ENCODE assay signal across 8 cellular contexts in the genomic region with DNA sequence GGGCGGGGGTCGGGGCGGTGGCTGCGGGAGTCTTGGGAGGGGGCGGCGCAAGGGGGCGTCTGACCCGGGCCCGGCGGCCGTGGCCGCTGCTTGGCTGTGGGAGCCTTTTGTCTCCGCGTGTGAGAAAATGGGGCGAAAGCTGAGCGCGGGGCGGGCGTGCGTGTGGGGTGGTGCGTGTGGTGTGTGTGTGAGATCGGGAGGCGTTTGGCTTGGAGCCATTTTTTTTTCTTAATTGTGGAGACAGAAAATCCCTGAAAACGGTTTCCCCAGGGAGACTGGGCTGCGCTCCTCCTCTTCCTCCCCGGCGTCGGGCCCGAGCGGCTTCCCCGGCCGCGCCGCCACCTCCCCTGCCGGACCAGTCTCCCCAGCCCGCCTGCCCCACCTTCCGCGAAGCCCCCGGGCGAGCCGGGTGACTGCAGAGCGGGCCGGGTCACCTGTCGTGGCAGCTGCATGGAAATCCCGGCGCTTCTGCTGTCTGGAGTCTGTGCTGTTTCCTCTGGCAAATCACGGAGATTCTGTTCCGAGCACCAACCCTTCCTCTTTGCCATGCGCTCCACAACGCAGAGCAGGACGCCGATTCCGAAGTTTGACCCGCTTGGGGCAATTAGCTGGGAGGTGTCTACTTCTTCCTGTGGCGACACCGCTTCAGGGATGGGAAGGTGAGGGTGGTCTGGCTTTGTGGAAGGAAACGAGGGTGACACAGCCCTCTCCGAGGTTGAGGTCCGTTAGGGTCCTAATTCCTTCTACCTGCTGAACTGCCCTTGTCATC.
DNase-seq lines count a peak whose midpoint lies in the region; ATAC-seq and TF ChIP-seq lines count a peak whose summit lies in the region.

No MANE protein-coding gene starts in this region.

- intact Hi-C loops in CD4-positive, alpha-beta memory T cell (cut with micrococcal nuclease), result loop anchor here (2.0 kb wide), 2 partner anchors 58 to 326 kb away; no protein-coding TSS in a partner anchor
- intact Hi-C loops in transverse colon (cut with DNase I; ENCODE audit: low total_unique reads), result no loop called here

- no peaks in the 10 kb centered on the region for H3K9me3 Mint-ChIP-seq in CD4-positive, alpha-beta memory T cell
- H3K9me3 Mint-ChIP-seq in activated naive CD4-positive, alpha-beta T cell treated with anti-CD3 and anti-CD28 coated beads, Interleukin-2, amount 50 U/mL, for 24 hours, result no peaks in the 10 kb centered on the region

- 0 to 1% methylated on average over 3 to 37 of the region's 59 CpGs for WGBS in transverse colon (ENCODE audit: low coverage in 1 of 2), 2 donors

- CTCF ChIA-PET in CD4-positive, alpha-beta memory T cell (lab: Charles Lee; ENCODE audit: partially characterized antibody), result interaction anchor here (1.2 to 2.1 kb wide), 2 partner anchors 11 to 19 kb away, joined by 3 to 7 read pairs; no protein-coding TSS in a partner anchor

- POLR2A ChIA-PET in CD4-positive, alpha-beta memory T cell (lab: Charles Lee; ENCODE audit: partially characterized antibody), result interaction anchor here (0.6 to 1.8 kb wide), 9 partner anchors 9 to 830 kb away, joined by 3 to 6 read pairs (median 4); no protein-coding TSS in a partner anchor

- peak overlapping the region; percentile 50 to 87 for H3K4me3 ChIP-seq in CD4-positive, alpha-beta memory T cell (ENCODE audit: low read length in 2 of 2)
- H3K4me3 ChIP-seq in neutrophil (ENCODE audit: low read depth in 1 of 2, low read length in 1 of 2) (peak overlapping the region; percentile 69 to 82), transverse colon (peak overlapping the region; percentile 52 to 87 (median 60))

- H3K9me3 ChIP-seq in CD4-positive, alpha-beta memory T cell (ENCODE audit: control insufficient read depth in 1 of 2, low read length in 2 of 2), result no peaks in the 10 kb centered on the region
- H3K9me3 ChIP-seq in neutrophil (no peaks in the 10 kb centered on the region), transverse colon (no peaks in the 10 kb centered on the region)

- H3K27me3 Mint-ChIP-seq in CD4-positive, alpha-beta memory T cell, result no peaks in the 10 kb centered on the region
- H3K27me3 Mint-ChIP-seq in activated naive CD4-positive, alpha-beta T cell treated with anti-CD3 and anti-CD28 coated beads, Interleukin-2, amount 50 U/mL, for 24 hours, result no peaks in the 10 kb centered on the region

- peak overlapping the region; percentile 88 to 94 (median 92) for H3K4me3 Mint-ChIP-seq in CD4-positive, alpha-beta memory T cell
- peak overlapping the region; percentile 88 for H3K4me3 Mint-ChIP-seq in activated naive CD4-positive, alpha-beta T cell treated with anti-CD3 and anti-CD28 coated beads, Interleukin-2, amount 50 U/mL, for 24 hours

- peaks cover 28% of the 10 kb centered on the region for H3K4me1 ChIP-seq in CD4-positive, alpha-beta memory T cell (ENCODE audit: insufficient read depth, low read length)
- H3K4me1 ChIP-seq in neutrophil (ENCODE audit: control insufficient read depth in 1 of 2, insufficient read depth in 1 of 2, low read depth in 1 of 2, low read length in 1 of 2), result peaks cover 12 to 14% of the 10 kb centered on the region in 2 experiments
- peaks cover 0 to 29% (median 26%) of the 10 kb centered on the region in 4 donors for H3K4me1 ChIP-seq in transverse colon

- peak; percentile 38 for TF ChIP-seq POLR2A in transverse colon (IDR thresholded peaks at IDR 0.05)

- H3K36me3 Mint-ChIP-seq in CD4-positive, alpha-beta memory T cell, result peaks cover 0 to 6% of the 10 kb centered on the region in 2 donors
- H3K36me3 Mint-ChIP-seq in activated naive CD4-positive, alpha-beta T cell treated with anti-CD3 and anti-CD28 coated beads, Interleukin-2, amount 50 U/mL, for 24 hours, result peaks cover 2% of the 10 kb centered on the region

- DNase-seq in CD4-positive, alpha-beta memory T cell, result peak; percentile 42 to 75 (median 57)
- DNase-seq in SHP77 (lab: John Stamatoyannopoulos, UW) (peak; percentile 59 to 74), glomerular visceral epithelial cell (ENCODE audit: extremely low spot score) (peak; percentile 68), transverse colon (peak; percentile 72)

- peak; percentile 30 for ATAC-seq in GM21528 (IDR thresholded peaks at IDR 0.05; ENCODE audit: low FRiP score, unreplicated experiment)

- TF ChIP-seq EP300 in Ishikawa (IDR thresholded peaks at IDR 0.05; ENCODE audit: borderline replicate concordance), result no peak
- TF ChIP-seq EP300 in transverse colon (IDR thresholded peaks at IDR 0.05; ENCODE audit: low read depth), result no peak

- H3K27ac Mint-ChIP-seq in CD4-positive, alpha-beta memory T cell, result peak overlapping the region; percentile 92 to 95 (median 94)
- peak overlapping the region; percentile 88 for H3K27ac Mint-ChIP-seq in activated naive CD4-positive, alpha-beta T cell treated with anti-CD3 and anti-CD28 coated beads, Interleukin-2, amount 50 U/mL, for 24 hours

- TF ChIP-seq CTCF in neutrophil (IDR thresholded peaks at IDR 0.05) (no peak), transverse colon (IDR thresholded peaks at IDR 0.05) (no peak)

- no peak for TF ChIP-seq RAD21 in Ishikawa (IDR thresholded peaks at IDR 0.05; ENCODE audit: low read depth)

- in situ Hi-C loops in transverse colon (cut with MboI; ENCODE audit: low pct_ligation_motif_present in 1 of 4, low pct_unique_long_range_greater_than_20kb in 1 of 4, low sequenced_read_pairs in 3 of 4), result no loop called here

- peaks cover 34 to 53% (median 40%) of the 10 kb centered on the region in 4 donors for H3K4me1 Mint-ChIP-seq in CD4-positive, alpha-beta memory T cell
- peaks cover 46% of the 10 kb centered on the region for H3K4me1 Mint-ChIP-seq in activated naive CD4-positive, alpha-beta T cell treated with anti-CD3 and anti-CD28 coated beads, Interleukin-2, amount 50 U/mL, for 24 hours

- no peaks in the 10 kb centered on the region for H3K36me3 ChIP-seq in CD4-positive, alpha-beta memory T cell (ENCODE audit: insufficient read depth, low read length)
- H3K36me3 ChIP-seq in neutrophil, result no peaks in the 10 kb centered on the region
- H3K36me3 ChIP-seq in transverse colon, result no peaks in the 10 kb centered on the region

- H3K27ac ChIP-seq in CD4-positive, alpha-beta memory T cell (ENCODE audit: low read depth, low read length), result peak overlapping the region; percentile 37
- H3K27ac ChIP-seq in neutrophil (no peak overlapping the region), transverse colon (peak overlapping the region; percentile 85 to 96 (median 92))

- H3K27me3 ChIP-seq in CD4-positive, alpha-beta memory T cell (ENCODE audit: insufficient read depth, low read length), result no peaks in the 10 kb centered on the region
- peaks cover 79% of the 10 kb centered on the region for H3K27me3 ChIP-seq in neutrophil
- H3K27me3 ChIP-seq in transverse colon, result no peaks in the 10 kb centered on the region

TF ChIP-seq in Ishikawa, 13 proteins besides CTCF, POLR2A, EP300 and RAD21:
- TF ChIP-seq FOXM1 (IDR thresholded peaks at IDR 0.05; ENCODE audit: borderline replicate concordance, low read depth), result no peak
- no peak for TF ChIP-seq EGR1 (IDR thresholded peaks at IDR 0.05)
- no peak for TF ChIP-seq REST (IDR thresholded peaks at IDR 0.05; ENCODE audit: low read depth)
- TF ChIP-seq NFIC (IDR thresholded peaks at IDR 0.05), result peak; percentile 71
- no peak for TF ChIP-seq TCF12 (IDR thresholded peaks at IDR 0.05; ENCODE audit: low read depth)
- peak; percentile 63 for TF ChIP-seq MAX (IDR thresholded peaks at IDR 0.05)
- no peak for TF ChIP-seq CEBPB (IDR thresholded peaks at IDR 0.05)
- no peak for TF ChIP-seq TEAD4 (IDR thresholded peaks at IDR 0.05)
- peak; percentile 39; the same call in 1 of the 2 replicates for TF ChIP-seq TAF1 (IDR thresholded peaks at IDR 0.05; ENCODE audit: low read depth)
- no peak for TF ChIP-seq CREB1 (IDR thresholded peaks at IDR 0.05; ENCODE audit: low read depth)
- peak; percentile 64; the same call in 1 of the 2 replicates for TF ChIP-seq ZBTB7A (IDR thresholded peaks at IDR 0.05; ENCODE audit: low read depth)
- TF ChIP-seq YY1 (IDR thresholded peaks at IDR 0.05; ENCODE audit: low read depth), result 0 out of 2 replicates have a peak, but pooled peaks have one; percentile 20
- TF ChIP-seq, protein P1, sequence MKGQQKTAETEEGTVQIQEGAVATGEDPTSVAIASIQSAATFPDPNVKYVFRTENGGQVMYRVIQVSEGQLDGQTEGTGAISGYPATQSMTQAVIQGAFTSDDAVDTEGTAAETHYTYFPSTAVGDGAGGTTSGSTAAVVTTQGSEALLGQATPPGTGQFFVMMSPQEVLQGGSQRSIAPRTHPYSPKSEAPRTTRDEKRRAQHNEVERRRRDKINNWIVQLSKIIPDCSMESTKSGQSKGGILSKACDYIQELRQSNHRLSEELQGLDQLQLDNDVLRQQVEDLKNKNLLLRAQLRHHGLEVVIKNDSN (IDR thresholded peaks at IDR 0.05), result 0 out of 2 replicates have a peak, but pooled peaks have one; percentile 15
